Comparison of ENCODE assay signal across 17 cellular contexts in genomic region chr13:112819111-112819510, GRCh38.
A peak's percentile ranks its signal among the peaks of the same experiment; 100 is the strongest.
DNase-seq lines count a peak whose midpoint lies in the region; ATAC-seq and TF ChIP-seq lines count a peak whose summit lies in the region.
"Had no signal": no experiment of that assay in that cellular context is flagged by ENCODE, and none has a peak within 500 bp of the region (broad histone marks: within the 10 kb centered on the region; RNA-seq: fewer than 3 reads in every experiment).

No MANE protein-coding gene starts in this region.

- H3K27ac ChIP-seq in cardiac muscle cell (peak overlapping the region; percentile 75), left ventricle myocardium inferior (replicated peaks) (no peak overlapping the region)
- H3K27ac ChIP-seq: BLaER1 treated with 17β-estradiol and CSF1 and Interleukin-3, amounts not matched to agents 10 nM and 100 nM; HL-60 had no signal

- TF ChIP-seq CTCF in cardiac muscle cell (IDR thresholded peaks at IDR 0.05; ENCODE audit: low read depth, low read length) (no peak), left ventricle myocardium inferior (IDR thresholded peaks at IDR 0.05; ENCODE audit: borderline replicate concordance) (no peak)

- H3K9me3 Mint-ChIP-seq in activated T-cell treated with anti-CD3 and anti-CD28 coated beads, Interleukin-2, amount 50 U/mL, for 72 hours = peaks cover 0 to 2% of the 10 kb centered on the region in 2 donors

- H3K36me3 ChIP-seq in cardiac muscle cell (peaks cover 46% of the 10 kb centered on the region), left ventricle myocardium inferior (peaks cover 70% of the 10 kb centered on the region)

- H3K4me1 Mint-ChIP-seq in activated T-cell treated with anti-CD3 and anti-CD28 coated beads, Interleukin-2, amount 50 U/mL, for 72 hours (ENCODE audit: low read depth) = no peaks in the 10 kb centered on the region
- H3K4me1 Mint-ChIP-seq: CD4-positive, CD25-positive, alpha-beta regulatory T cell; GM23338 had no signal

- H3K4me3 Mint-ChIP-seq in activated T-cell treated with anti-CD3 and anti-CD28 coated beads, Interleukin-2, amount 50 U/mL, for 72 hours = no peak overlapping the region
- H3K4me3 Mint-ChIP-seq: CD4-positive, CD25-positive, alpha-beta regulatory T cell; GM23338 had no signal

- H3K4me1 ChIP-seq in cardiac muscle cell (ENCODE audit: low read depth) (no peaks in the 10 kb centered on the region), left ventricle myocardium inferior (peaks cover 4% of the 10 kb centered on the region)

- H3K27me3 Mint-ChIP-seq in activated T-cell treated with anti-CD3 and anti-CD28 coated beads, Interleukin-2, amount 50 U/mL, for 72 hours (ENCODE audit: low read depth) = no peaks in the 10 kb centered on the region
- H3K27me3 Mint-ChIP-seq: CD4-positive, CD25-positive, alpha-beta regulatory T cell had no signal

- H3K36me3 Mint-ChIP-seq in activated T-cell treated with anti-CD3 and anti-CD28 coated beads, Interleukin-2, amount 50 U/mL, for 72 hours (ENCODE audit: insufficient read depth in 2 of 2) = peaks cover 4 to 9% of the 10 kb centered on the region in 2 donors

- intact Hi-C loops in left ventricle myocardium inferior (cut with micrococcal nuclease) (no loop called here), posterior vena cava (cut with DNase I) (no loop called here)

- no peak for DNase-seq in cardiac muscle cell (ENCODE audit: low read depth in 1 of 2, low spot score in 1 of 2)
- DNase-seq in left ventricle myocardium inferior = no peak
- peak; percentile 7 for DNase-seq in epidermal melanocyte (ENCODE audit: insufficient read length, low spot score)
- peak; percentile 46 for DNase-seq in posterior vena cava (ENCODE audit: low spot score)
- DNase-seq in activated T-cell treated with anti-CD3 and anti-CD28 coated beads, Interleukin-2, amount 50 U/mL, for 72 hours = no peak
- DNase-seq in kidney glomerular epithelial cell (lab: John Stamatoyannopoulos, UW) = no peak
- DNase-seq: ACHN; Calu3; CD4-positive, CD25-positive, alpha-beta regulatory T cell; DMS 273 treated with DMSO at 0.1 percent for 48 hours; DMS79; H7 had no signal

- no peaks in the 10 kb centered on the region for H3K9me3 ChIP-seq in cardiac muscle cell (ENCODE audit: low read depth)
- H3K9me3 ChIP-seq in left ventricle myocardium inferior (replicated peaks) = no peaks in the 10 kb centered on the region

- no peaks in the 10 kb centered on the region for H3K27me3 ChIP-seq in cardiac muscle cell
- no peaks in the 10 kb centered on the region for H3K27me3 ChIP-seq in left ventricle myocardium inferior (ENCODE audit: low read depth)
- H3K27me3 ChIP-seq: BLaER1 treated with 17β-estradiol and CSF1 and Interleukin-3, amounts not matched to agents 10 nM and 100 nM had no signal

- H3K4me3 ChIP-seq in cardiac muscle cell (no peak overlapping the region), left ventricle myocardium inferior (no peak overlapping the region)
- H3K4me3 ChIP-seq: BLaER1 treated with 17β-estradiol and CSF1 and Interleukin-3, amounts not matched to agents 10 nM and 100 nM; GM12878; GM23338 had no signal

- no peak for ATAC-seq in activated T-cell treated with anti-CD3 and anti-CD28 coated beads, Interleukin-2, amount 50 U/mL, for 72 hours (replicated peaks in 1 of 2)
- no peak for ATAC-seq in GM21528 (IDR thresholded peaks at IDR 0.05; ENCODE audit: low FRiP score, unreplicated experiment)
- ATAC-seq: GM12878, GM23338 had no signal

- no peak overlapping the region for H3K27ac Mint-ChIP-seq in activated T-cell treated with anti-CD3 and anti-CD28 coated beads, Interleukin-2, amount 50 U/mL, for 72 hours
- H3K27ac Mint-ChIP-seq: CD4-positive, CD25-positive, alpha-beta regulatory T cell; GM23338 had no signal

Comparison
In these comparisons a context has a peak if more than half of its experiments do, and no peak if none do; other contexts are left out.
1. DNase-seq: peak in epidermal melanocyte (single experiment) and posterior vena cava (single experiment); none in cardiac muscle cell (0 of 2), left ventricle myocardium inferior (single experiment), activated T-cell treated with anti-CD3 and anti-CD28 coated beads, Interleukin-2, amount 50 U/mL, for 72 hours (0 of 2) and kidney glomerular epithelial cell (single experiment).